ENCODE assay signal across 8 cellular contexts in the genomic region with DNA sequence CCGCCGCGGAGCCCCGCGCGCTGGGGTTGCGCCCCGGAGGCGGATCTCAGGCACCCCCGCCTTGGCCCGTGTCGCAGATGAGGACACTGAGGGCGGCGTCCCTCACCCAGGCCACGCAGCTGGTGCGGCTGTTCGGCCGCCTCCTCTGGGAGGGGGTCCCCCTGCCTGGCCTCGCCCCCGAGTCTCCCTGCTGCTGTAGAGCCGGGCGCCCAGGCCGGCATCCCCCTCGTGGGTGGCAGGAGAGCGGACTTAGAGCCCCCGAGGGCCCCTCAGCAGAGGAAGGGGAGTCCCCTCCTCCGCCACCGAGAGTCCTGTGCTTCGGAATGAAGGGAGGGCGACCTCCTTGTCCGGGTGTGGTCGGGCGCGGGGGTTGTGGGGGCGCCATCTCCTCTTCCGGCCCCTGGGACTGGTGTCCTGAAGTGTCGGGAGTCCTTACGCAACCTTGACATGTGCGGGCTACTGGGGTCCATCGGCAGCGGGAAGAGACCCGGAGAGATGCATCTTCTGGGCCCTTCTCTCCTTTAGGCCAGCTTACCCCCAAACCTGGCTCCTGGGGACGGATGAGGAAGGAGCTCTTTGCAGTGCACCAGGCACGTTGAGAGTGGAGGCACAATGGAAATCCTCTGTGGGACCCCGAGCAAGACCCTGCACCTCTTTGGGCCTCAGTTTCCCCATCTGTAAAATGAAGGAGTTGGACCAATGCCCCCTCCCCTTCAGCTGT. TPM values are rescaled to one million over a fixed set of nuclear protein-coding genes. Genes with fewer than 3 reads are reported as not detected.
A peak's percentile ranks its signal among the peaks of the same experiment; 100 is the strongest.
DNase-seq lines count a peak whose midpoint lies in the region; ATAC-seq and TF ChIP-seq lines count a peak whose summit lies in the region.

No MANE protein-coding gene starts in this region.

- H3K4me1 ChIP-seq in ES-I3 (ENCODE audit: insufficient read depth, low read length) (peaks cover 3% of the 10 kb centered on the region; the same call in 1 of the 2 replicates), psoas muscle (peaks cover 11% of the 10 kb centered on the region)

- peak overlapping the region; percentile 75 for H3K4me3 ChIP-seq in psoas muscle

- H3K9ac ChIP-seq in ES-I3 (ENCODE audit: low read depth, low read length): peak overlapping the region; percentile 73

- ATAC-seq in activated CD8-positive, alpha-beta T cell treated with anti-CD3 and anti-CD28 coated beads for 36 hours: peak; percentile 52
- ATAC-seq in psoas muscle: peak; percentile 18 to 52 (median 26)
- ATAC-seq in GM21515 (IDR thresholded peaks at IDR 0.05; ENCODE audit: unreplicated experiment): no peak
- ATAC-seq in HG02571 (IDR thresholded peaks at IDR 0.05; ENCODE audit: unreplicated experiment): no peak

- POLR2A ChIA-PET in activated CD8-positive, alpha-beta T cell treated with anti-CD3 and anti-CD28 coated beads for 36 hours (lab: Charles Lee): interaction anchor here (0.8 to 1.9 kb wide), 5 partner anchors 12 to 70 kb away, joined by 3 to 7 read pairs (median 3); partner anchors contain the start of genes EXOSC2 and PRDM12

- no peak overlapping the region for H3K27ac Mint-ChIP-seq in activated CD8-positive, alpha-beta T cell treated with anti-CD3 and anti-CD28 coated beads for 36 hours
- H3K27ac Mint-ChIP-seq in glutamatergic neuron (ENCODE audit: unreplicated experiment): no peak overlapping the region

- no peak overlapping the region for H3K27ac ChIP-seq in psoas muscle

- H3K4me3 Mint-ChIP-seq in activated CD8-positive, alpha-beta T cell treated with anti-CD3 and anti-CD28 coated beads for 36 hours: peak overlapping the region; percentile 83
- peak overlapping the region; percentile 75 for H3K4me3 Mint-ChIP-seq in glutamatergic neuron (ENCODE audit: unreplicated experiment)

- CTCF ChIA-PET in activated CD8-positive, alpha-beta T cell treated with anti-CD3 and anti-CD28 coated beads for 36 hours (lab: Charles Lee): interaction anchor here (0.7 to 5.7 kb wide), 21 partner anchors 9 to 228 kb away, joined by 3 to 124 read pairs (median 5); partner anchors contain the start of genes EXOSC2 and PRDM12

- H3K4me1 Mint-ChIP-seq in activated CD8-positive, alpha-beta T cell treated with anti-CD3 and anti-CD28 coated beads for 36 hours (ENCODE audit: low read depth): peaks cover 7% of the 10 kb centered on the region
- H3K4me1 Mint-ChIP-seq in glutamatergic neuron (ENCODE audit: low read depth, unreplicated experiment): peaks cover 5% of the 10 kb centered on the region

- 1 to 2% (median 1%) methylated on average over 23 to 45 of the region's 45 CpGs for WGBS in psoas muscle, 3 donors

- peaks cover 10% of the 10 kb centered on the region for H3K27me3 Mint-ChIP-seq in activated CD8-positive, alpha-beta T cell treated with anti-CD3 and anti-CD28 coated beads for 36 hours
- H3K27me3 Mint-ChIP-seq in glutamatergic neuron (ENCODE audit: unreplicated experiment): peaks cover 3% of the 10 kb centered on the region

- intact Hi-C loops in activated CD8-positive, alpha-beta T cell treated with anti-CD3 and anti-CD28 coated beads for 36 hours (cut with micrococcal nuclease): loop anchor here (2.0 kb wide), 1 partner anchor 221 kb away; no protein-coding TSS in a partner anchor
- intact Hi-C loops in psoas muscle (cut with DNase I): loop anchor here in 1 of 2 donors (1.0 kb wide), 1 partner anchor 221 kb away; no protein-coding TSS in a partner anchor

- peaks cover 0 to 18% (median 3%) of the 10 kb centered on the region in 3 donors for H3K27me3 ChIP-seq in psoas muscle (ENCODE audit: insufficient read depth in 3 of 3, low read length in 2 of 3)

- H3K9me3 Mint-ChIP-seq in activated CD8-positive, alpha-beta T cell treated with anti-CD3 and anti-CD28 coated beads for 36 hours: peaks cover 2% of the 10 kb centered on the region
- H3K9me3 Mint-ChIP-seq in glutamatergic neuron (ENCODE audit: unreplicated experiment): peaks cover 4% of the 10 kb centered on the region

- H3K36me3 Mint-ChIP-seq in activated CD8-positive, alpha-beta T cell treated with anti-CD3 and anti-CD28 coated beads for 36 hours (ENCODE audit: low read depth): no peaks in the 10 kb centered on the region
- H3K36me3 Mint-ChIP-seq in glutamatergic neuron (ENCODE audit: unreplicated experiment): peaks cover 8% of the 10 kb centered on the region

- H3K9me3 ChIP-seq in ES-I3 (ENCODE audit: control insufficient read depth, insufficient read depth, low read length) (no peaks in the 10 kb centered on the region; the same call in 1 of the 2 replicates), psoas muscle (no peaks in the 10 kb centered on the region)

- TF ChIP-seq CTCF in activated CD8-positive, alpha-beta T cell treated with anti-CD3 and anti-CD28 coated beads for 36 hours (IDR thresholded peaks at IDR 0.05): no peak
- TF ChIP-seq CTCF in glutamatergic neuron (IDR thresholded peaks at IDR 0.05; ENCODE audit: partially characterized antibody, unreplicated experiment) (no peak), psoas muscle (IDR thresholded peaks at IDR 0.05) (no peak)

- DNase-seq in HT-29 (ENCODE audit: low spot score) (peak; percentile 29), glutamatergic neuron (peak; percentile 48), psoas muscle (no peak), middle frontal gyrus (ENCODE audit: extremely low spot score, low spot score) (no peak)
- DNase-seq in activated CD8-positive, alpha-beta T cell treated with anti-CD3 and anti-CD28 coated beads for 36 hours: peak; percentile 47

- no peaks in the 10 kb centered on the region for H3K36me3 ChIP-seq in ES-I3 (ENCODE audit: insufficient read depth, low read length)
- no peaks in the 10 kb centered on the region for H3K36me3 ChIP-seq in psoas muscle (ENCODE audit: insufficient read depth in 1 of 2, low read depth in 1 of 2)

RNA-seq across cellular contexts. Expression of gene EXOSC2, which starts 11.7 kb away (rescaled TPM):
- total RNA-seq in HT-29 (2014; rRNA removed; shearing (Covaris generic)): 26.5 and 29.7 TPM in 2 replicates
- 10 to 100 TPM; 82.1 to 82.5 TPM for total RNA-seq in activated CD8-positive, alpha-beta T cell treated with anti-CD3 and anti-CD28 coated beads for 36 hours
- total RNA-seq in glutamatergic neuron (ENCODE audit: unreplicated experiment) (43.3 TPM), psoas muscle (10 to 100 TPM; 14.4 to 19.7 (median 16.1) TPM)
- polyA plus RNA-seq in psoas muscle: 10 to 100 TPM; 11.8 to 25.0 (median 15.5) TPM

RNA-seq across cellular contexts. Expression of gene PRDM12, which starts 17.5 kb away (rescaled TPM):
- total RNA-seq in HT-29 (2014; rRNA removed; shearing (Covaris generic)): not detected in 2 replicates
- total RNA-seq in activated CD8-positive, alpha-beta T cell treated with anti-CD3 and anti-CD28 coated beads for 36 hours: under 1 TPM in 1 of 2 experiments, not detected in 1; 0.14 TPM
- 0.98 TPM for total RNA-seq in glutamatergic neuron (ENCODE audit: unreplicated experiment)
- not detected for total RNA-seq in psoas muscle
- under 1 TPM; 0.03 to 0.17 (median 0.06) TPM for polyA plus RNA-seq in psoas muscle

Comparison
In these comparisons a context has a peak if more than half of its experiments do, and no peak if none do; other contexts are left out.
1. DNase-seq: peak in HT-29 (single experiment), activated CD8-positive, alpha-beta T cell treated with anti-CD3 and anti-CD28 coated beads for 36 hours (single experiment) and glutamatergic neuron (single experiment); none in psoas muscle (0 of 2) and middle frontal gyrus (single experiment).
2. ATAC-seq: peak in activated CD8-positive, alpha-beta T cell treated with anti-CD3 and anti-CD28 coated beads for 36 hours (single experiment) and psoas muscle (4 of 4); none in GM21515 (single experiment) and HG02571 (single experiment).